In genomic region chr2:161415041-161415440, GRCh38 we compare ENCODE assay signal across 8 cellular contexts. TPM values are rescaled to one million over a fixed set of nuclear protein-coding genes. Genes with fewer than 3 reads are reported as not detected.
A peak's percentile ranks its signal among the peaks of the same experiment; 100 is the strongest.
DNase-seq lines count a peak whose midpoint lies in the region; ATAC-seq and TF ChIP-seq lines count a peak whose summit lies in the region.

No MANE protein-coding gene starts in this region.

- H3K4me3 Mint-ChIP-seq in stimulated activated naive CD8-positive, alpha-beta T cell treated with anti-CD3 and anti-CD28 coated beads, Interleukin-15, Interleukin-2, amounts not matched to agents 100 ng/mL and 50 ng/mL, for 24 hours: peak overlapping the region; percentile 70
- peak overlapping the region; percentile 57 for H3K4me3 Mint-ChIP-seq in activated CD4-positive, alpha-beta memory T cell treated with anti-CD3 and anti-CD28 coated beads, Interleukin-2, amount 10 ng/mL, durations not matched to agents 7 days and 5 days

- ATAC-seq in stimulated activated naive CD8-positive, alpha-beta T cell treated with anti-CD3 and anti-CD28 coated beads, Interleukin-15, Interleukin-2, amounts not matched to agents 100 U/mL and 50 U/mL, for 24 hours: no peak
- peak; percentile 30 for ATAC-seq in HG03175 (IDR thresholded peaks at IDR 0.05; ENCODE audit: unreplicated experiment)

- peak overlapping the region; percentile 29; the same call in 1 of the 2 replicates for H3K4me3 ChIP-seq in iPS-18c (ENCODE audit: insufficient read depth, low read depth, low read length)
- H3K4me3 ChIP-seq in tibial artery: peak overlapping the region; percentile 48 to 58

- no peaks in the 10 kb centered on the region for H3K9me3 ChIP-seq in iPS-18c (ENCODE audit: control insufficient read depth, insufficient read depth, low read length)
- no peaks in the 10 kb centered on the region for H3K9me3 ChIP-seq in tibial artery

- POLR2A ChIA-PET in activated CD4-positive, alpha-beta memory T cell treated with anti-CD3 and anti-CD28 coated beads, Interleukin-2, amount 10 ng/mL, durations not matched to agents 7 days and 5 days (lab: Charles Lee): interaction anchor here (0.8 to 1.0 kb wide), 3 partner anchors 9 to 107 kb away, joined by 3 to 4 read pairs (median 3); partner anchors contain the start of gene PSMD14

- peaks cover 12% of the 10 kb centered on the region for H3K36me3 Mint-ChIP-seq in stimulated activated naive CD8-positive, alpha-beta T cell treated with anti-CD3 and anti-CD28 coated beads, Interleukin-15, Interleukin-2, amounts not matched to agents 100 ng/mL and 50 ng/mL, for 24 hours (ENCODE audit: low read depth)
- peaks cover 13% of the 10 kb centered on the region for H3K36me3 Mint-ChIP-seq in activated CD4-positive, alpha-beta memory T cell treated with anti-CD3 and anti-CD28 coated beads, Interleukin-2, amount 10 ng/mL, durations not matched to agents 7 days and 5 days (ENCODE audit: low read depth)

- intact Hi-C loops in tibial artery (cut with DNase I; ENCODE audit: low total_unique reads): no loop called here

- CTCF ChIA-PET in activated CD4-positive, alpha-beta memory T cell treated with anti-CD3 and anti-CD28 coated beads, Interleukin-2, amount 10 ng/mL, durations not matched to agents 7 days and 5 days (lab: Charles Lee): no interaction called here

- no peaks in the 10 kb centered on the region for H3K36me3 ChIP-seq in tibial artery

- no peak for DNase-seq in stimulated activated naive CD8-positive, alpha-beta T cell treated with anti-CD3 and anti-CD28 coated beads, Interleukin-15, Interleukin-2, amounts not matched to agents 100 U/mL and 50 U/mL, for 24 hours
- peak; percentile 28 for DNase-seq in activated CD4-positive, alpha-beta memory T cell treated with anti-CD3 and anti-CD28 coated beads, Interleukin-2, amount 10 ng/mL, durations not matched to agents 7 days and 5 days
- DNase-seq in tibial artery (no peak), RKO (ENCODE audit: low spot score) (no peak), GM19238 (ENCODE audit: insufficient read length, low spot score) (no peak)

- H3K4me1 Mint-ChIP-seq in stimulated activated naive CD8-positive, alpha-beta T cell treated with anti-CD3 and anti-CD28 coated beads, Interleukin-15, Interleukin-2, amounts not matched to agents 100 ng/mL and 50 ng/mL, for 24 hours (ENCODE audit: low read depth): peaks cover 50% of the 10 kb centered on the region
- H3K4me1 Mint-ChIP-seq in activated CD4-positive, alpha-beta memory T cell treated with anti-CD3 and anti-CD28 coated beads, Interleukin-2, amount 10 ng/mL, durations not matched to agents 7 days and 5 days: peaks cover 43% of the 10 kb centered on the region

- TF ChIP-seq CTCF in tibial artery (IDR thresholded peaks at IDR 0.05): no peak

- H3K27me3 Mint-ChIP-seq in stimulated activated naive CD8-positive, alpha-beta T cell treated with anti-CD3 and anti-CD28 coated beads, Interleukin-15, Interleukin-2, amounts not matched to agents 100 ng/mL and 50 ng/mL, for 24 hours: peaks cover 61% of the 10 kb centered on the region
- H3K27me3 Mint-ChIP-seq in activated CD4-positive, alpha-beta memory T cell treated with anti-CD3 and anti-CD28 coated beads, Interleukin-2, amount 10 ng/mL, durations not matched to agents 7 days and 5 days: peaks cover 56% of the 10 kb centered on the region

- H3K27ac Mint-ChIP-seq in stimulated activated naive CD8-positive, alpha-beta T cell treated with anti-CD3 and anti-CD28 coated beads, Interleukin-15, Interleukin-2, amounts not matched to agents 100 ng/mL and 50 ng/mL, for 24 hours: peak overlapping the region; percentile 3
- no peak overlapping the region for H3K27ac Mint-ChIP-seq in activated CD4-positive, alpha-beta memory T cell treated with anti-CD3 and anti-CD28 coated beads, Interleukin-2, amount 10 ng/mL, durations not matched to agents 7 days and 5 days

- peaks cover 0 to 47% of the 10 kb centered on the region in 2 donors for H3K27me3 ChIP-seq in tibial artery

- no peak overlapping the region for H3K27ac ChIP-seq in tibial artery

- peaks cover 0 to 52% (median 33%) of the 10 kb centered on the region in 4 donors for H3K4me1 ChIP-seq in tibial artery

- H3K9me3 Mint-ChIP-seq in stimulated activated naive CD8-positive, alpha-beta T cell treated with anti-CD3 and anti-CD28 coated beads, Interleukin-15, Interleukin-2, amounts not matched to agents 100 ng/mL and 50 ng/mL, for 24 hours: no peaks in the 10 kb centered on the region
- no peaks in the 10 kb centered on the region for H3K9me3 Mint-ChIP-seq in activated CD4-positive, alpha-beta memory T cell treated with anti-CD3 and anti-CD28 coated beads, Interleukin-2, amount 10 ng/mL, durations not matched to agents 7 days and 5 days

RNA-seq across cellular contexts. Expression of gene TBR1, which starts 1.1 kb away (rescaled TPM):
- not detected for total RNA-seq in activated CD4-positive, alpha-beta memory T cell treated with anti-CD3 and anti-CD28 coated beads, Interleukin-2, amount 10 ng/mL, durations not matched to agents 7 days and 5 days
